In the genomic region with DNA sequence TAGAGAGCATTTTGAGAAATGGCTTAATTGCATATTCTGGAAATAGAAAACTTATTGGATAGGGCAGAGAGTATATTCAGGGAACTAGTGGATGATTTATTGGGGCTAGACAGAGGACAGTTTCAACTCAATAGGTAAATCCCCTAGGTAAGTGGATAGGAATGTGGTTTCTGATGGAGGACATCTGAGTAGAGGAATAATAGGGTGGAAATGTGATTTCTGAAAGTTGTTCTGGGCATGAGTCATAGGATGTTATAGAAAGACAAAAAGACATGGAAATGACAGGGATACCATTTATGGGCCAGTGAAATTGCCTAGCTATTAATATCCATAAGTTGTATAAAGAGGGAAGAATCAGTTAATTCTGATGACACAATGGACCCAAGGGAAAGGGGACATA, we compare ENCODE assay signal across 21 cellular contexts.
"Had no signal": no experiment of that assay in that cellular context is flagged by ENCODE, and none has a peak within 500 bp of the region (broad histone marks: within the 10 kb centered on the region; RNA-seq: fewer than 3 reads in every experiment).

No MANE protein-coding gene starts in this region.

- ATAC-seq: activated T-cell treated with anti-CD3 and anti-CD28 coated beads, Interleukin-2, amount 50 U/mL, for 4 hours had no signal

- FAIRE-seq: astrocyte, RCC 7860 had no signal

- DNase-seq: activated CD4-positive, alpha-beta memory T cell treated with anti-CD3 and anti-CD28 coated beads for 36 hours; activated CD4-positive, alpha-beta T cell treated with anti-CD3 and anti-CD28 coated beads, Interleukin-2, amount 10 ng/mL, durations not matched to agents 7 days and 5 days; activated CD4-positive, CD25-positive, alpha-beta regulatory T cell; activated CD8-positive, alpha-beta memory T cell treated with anti-CD3 and anti-CD28 coated beads for 24 hours; activated effector memory CD4-positive, alpha-beta T cell treated with anti-CD3 and anti-CD28 coated beads, Interleukin-2, amount 50 U/mL, for 16 hours; activated naive CD4-positive, alpha-beta T cell treated with anti-CD3 and anti-CD28 coated beads for 36 hours; activated T-cell treated with anti-CD3 and anti-CD28 coated beads, Interleukin-2, amount 50 U/mL, for 4 hours; amygdala; Kasumi-1; NCI-H1048; NCI-H146; NCI-H187 treated with DMSO at 0.1 percent for 48 hours; NCI-H2171; NCI-H2227 treated with DMSO at 0.1 percent for 48 hours; NCI-H526 treated with DMSO at 0.1 percent for 48 hours; SIG-M5; T-helper 1 cell had no signal

- H3K27ac ChIP-seq: cardiac muscle cell, VCaP had no signal

- H3K36me3 ChIP-seq: cardiac muscle cell had no signal

- H3K4me3 ChIP-seq: cardiac muscle cell had no signal

- H3K27me3 ChIP-seq: cardiac muscle cell had no signal
